1 cellular context compared by ENCODE assay signal in genomic region chr5:140113699-140114263, GRCh38.
TF ChIP-seq lines count a peak whose summit lies in the region.

Gene PURA (plus strand): TSS chr5:140114109. CDS start chr5:140114182, 73 bp downstream.

TF ChIP-seq in HepG2, 621 proteins besides CTCF, POLR2A, EP300 and RAD21 (continued from another document and continues in another):
- TF ChIP-seq CEBPG (CRISPR knock-in tag; IDR thresholded peaks at IDR 0.05), result 0 out of 2 replicates have a peak, but pooled peaks have one; percentile 7
- TF ChIP-seq SOX13 (IDR thresholded peaks at IDR 0.05), result no peak
- peak in 1 of 2 experiments; percentile 33; a peak in 1 of 4 replicates for TF ChIP-seq SOX13 (CRISPR knock-in tag; conservative IDR thresholded peaks at IDR 0.05 in 1 of 2, IDR thresholded peaks at IDR 0.05 in 1 of 2)
- TF ChIP-seq TAF1 (CRISPR knock-in tag; IDR thresholded peaks at IDR 0.05), result peak; percentile 73
- no peak for TF ChIP-seq TRIM24 (CRISPR knock-in tag; IDR thresholded peaks at IDR 0.05)
- TF ChIP-seq TFDP1 (CRISPR knock-in tag; IDR thresholded peaks at IDR 0.05; ENCODE audit: borderline replicate concordance), result peak; percentile 77; the same call in 1 of the 2 replicates
- peak; percentile 43; the same call in 1 of the 2 replicates for TF ChIP-seq GMEB1 (CRISPR knock-in tag; IDR thresholded peaks at IDR 0.05; ENCODE audit: borderline replicate concordance)
- peak; percentile 54; the same call in 1 of the 2 replicates for TF ChIP-seq KAT7 (CRISPR knock-in tag; IDR thresholded peaks at IDR 0.05; ENCODE audit: borderline replicate concordance)
- TF ChIP-seq ZNF781 (CRISPR knock-in tag; IDR thresholded peaks at IDR 0.05; ENCODE audit: borderline replicate concordance, not compliant biosample characterization), result no peak
- TF ChIP-seq ASH2L (IDR thresholded peaks at IDR 0.05; ENCODE audit: insufficient read length, low read depth, low read length), result peak; percentile 40
- TF ChIP-seq ZMYM4 (CRISPR knock-in tag; IDR thresholded peaks at IDR 0.05), result peak; percentile 74
- TF ChIP-seq TFE3 (CRISPR knock-in tag; IDR thresholded peaks at IDR 0.05), result peak; percentile 67
- no peak for TF ChIP-seq KDM4B (CRISPR knock-in tag; IDR thresholded peaks at IDR 0.05)
- peak; percentile 42; the same call in 1 of the 2 replicates for TF ChIP-seq TARDBP (CRISPR knock-in tag; IDR thresholded peaks at IDR 0.05)
- 0 out of 2 replicates have a peak, but pooled peaks have one; percentile 26 for TF ChIP-seq ZNF777 (CRISPR knock-in tag; IDR thresholded peaks at IDR 0.05)
- no peak for TF ChIP-seq SMAD3 (CRISPR knock-in tag; IDR thresholded peaks at IDR 0.05)
- TF ChIP-seq ZNF121 (CRISPR knock-in tag; IDR thresholded peaks at IDR 0.05), result peak; percentile 63; the same call in 1 of the 2 replicates
- TF ChIP-seq NR1H2 (CRISPR knock-in tag; IDR thresholded peaks at IDR 0.05; ENCODE audit: borderline replicate concordance, low read depth), result no peak
- no peak for TF ChIP-seq THYN1 (CRISPR knock-in tag; IDR thresholded peaks at IDR 0.05; ENCODE audit: borderline replicate concordance, low read depth)
- 0 out of 2 replicates have a peak, but pooled peaks have one; percentile 33 for TF ChIP-seq CCDC6 (CRISPR knock-in tag; IDR thresholded peaks at IDR 0.05)
- peak; percentile 53; the same call in 1 of the 2 replicates for TF ChIP-seq IRF9 (CRISPR knock-in tag; IDR thresholded peaks at IDR 0.05; ENCODE audit: borderline replicate concordance)
- TF ChIP-seq SAFB2 (CRISPR knock-in tag; IDR thresholded peaks at IDR 0.05; ENCODE audit: borderline replicate concordance, low read depth), result peak; percentile 58; the same call in 1 of the 2 replicates
- TF ChIP-seq ZNF414 (CRISPR knock-in tag; IDR thresholded peaks at IDR 0.05), result no peak
- peak; percentile 40; the same call in 1 of the 2 replicates for TF ChIP-seq NR2C2 (CRISPR knock-in tag; IDR thresholded peaks at IDR 0.05; ENCODE audit: borderline replicate concordance)
- TF ChIP-seq ESRRA (CRISPR knock-in tag; IDR thresholded peaks at IDR 0.05; ENCODE audit: low read depth), result 0 out of 2 replicates have a peak, but pooled peaks have one; percentile 19
- TF ChIP-seq ZNF253 (CRISPR knock-in tag; IDR thresholded peaks at IDR 0.05; ENCODE audit: borderline replicate concordance), result no peak
- 0 out of 2 replicates have a peak, but pooled peaks have one; percentile 67 for TF ChIP-seq GTF3A (CRISPR knock-in tag; conservative IDR thresholded peaks at IDR 0.05)
- TF ChIP-seq SP5 (CRISPR knock-in tag; IDR thresholded peaks at IDR 0.05; ENCODE audit: borderline replicate concordance, low read depth), result peak; percentile 84
- peak; percentile 58; the same call in 1 of the 2 replicates for TF ChIP-seq HINFP (CRISPR knock-in tag; IDR thresholded peaks at IDR 0.05; ENCODE audit: low read depth)
- TF ChIP-seq KAT8 (CRISPR knock-in tag; IDR thresholded peaks at IDR 0.05), result peak; percentile 53; the same call in 1 of the 2 replicates
- no peak for TF ChIP-seq CENPX (CRISPR knock-in tag; IDR thresholded peaks at IDR 0.05)
- TF ChIP-seq NONO (IDR thresholded peaks at IDR 0.05), result no peak
- TF ChIP-seq NONO (CRISPR knock-in tag; conservative IDR thresholded peaks at IDR 0.05), result peak; percentile 73; the same call in 1 of the 2 replicates
- TF ChIP-seq CENPT (CRISPR knock-in tag; IDR thresholded peaks at IDR 0.05; ENCODE audit: low read depth), result 0 out of 2 replicates have a peak, but pooled peaks have one; percentile 38
- TF ChIP-seq RXRA (CRISPR knock-in tag; IDR thresholded peaks at IDR 0.05), result no peak
- no peak for TF ChIP-seq TRAFD1 (CRISPR knock-in tag; IDR thresholded peaks at IDR 0.05; ENCODE audit: borderline replicate concordance)
- TF ChIP-seq ZFX (CRISPR knock-in tag; IDR thresholded peaks at IDR 0.05; ENCODE audit: low read depth), result peak; percentile 82
- peak; percentile 84; the same call in 1 of the 2 replicates for TF ChIP-seq SIN3A (IDR thresholded peaks at IDR 0.05; ENCODE audit: borderline replicate concordance, low read depth, low read length)
- no peak for TF ChIP-seq ATRX (CRISPR knock-in tag; IDR thresholded peaks at IDR 0.05; ENCODE audit: borderline replicate concordance)
- peak; percentile 8; the same call in 1 of the 2 replicates for TF ChIP-seq ZNF800 (CRISPR knock-in tag; IDR thresholded peaks at IDR 0.05)
- 0 out of 2 replicates have a peak, but pooled peaks have one; percentile 35 for TF ChIP-seq ZNF333 (CRISPR knock-in tag; IDR thresholded peaks at IDR 0.05; ENCODE audit: borderline replicate concordance)
- TF ChIP-seq PRPF4 (IDR thresholded peaks at IDR 0.05; ENCODE audit: low read depth, low read length, poor library complexity, severe bottlenecking), result no peak
- TF ChIP-seq HMGXB4 (CRISPR knock-in tag; IDR thresholded peaks at IDR 0.05; ENCODE audit: borderline replicate concordance in 1 of 2, low read depth in 1 of 2), result peak; percentile 77 to 82; a peak in 3 of 4 replicates
- TF ChIP-seq JUND (CRISPR knock-in tag; IDR thresholded peaks at IDR 0.05), result 0 out of 2 replicates have a peak, but pooled peaks have one; percentile 21
- peak; percentile 57; the same call in 1 of the 2 replicates for TF ChIP-seq SKIL (CRISPR knock-in tag; IDR thresholded peaks at IDR 0.05; ENCODE audit: borderline replicate concordance)
- TF ChIP-seq MAX (IDR thresholded peaks at IDR 0.05), result peak; percentile 82
